Comparison of ENCODE assay signal across 13 cellular contexts in genomic region chr1:57124768-57125446, GRCh38.
DNase-seq lines count a peak whose midpoint lies in the region; ATAC-seq and TF ChIP-seq lines count a peak whose summit lies in the region.
"Had no signal": no experiment of that assay in that cellular context is flagged by ENCODE, and none has a peak within 500 bp of the region (broad histone marks: within the 10 kb centered on the region; RNA-seq: fewer than 3 reads in every experiment).

No MANE protein-coding gene starts in this region.

- H3K27ac ChIP-seq in endodermal cell (ENCODE audit: low read depth, low read length) = peak overlapping the region; percentile 49
- H3K27ac ChIP-seq: right atrium auricular region had no signal

- H3K4me3 Mint-ChIP-seq in endodermal cell = no peak overlapping the region
- H3K4me3 Mint-ChIP-seq in glutamatergic neuron (ENCODE audit: unreplicated experiment) = no peak overlapping the region
- H3K4me3 Mint-ChIP-seq: activated T-helper 1 cell treated with anti-CD3 and anti-CD28 coated beads, Interleukin-12 subunit alpha, Interleukin-12 subunit beta, Interleukin-2, Interleukin-4 antibody, amounts not matched to agents 30 ng/mL and 10 ng/mL and 1 ng/mL, durations not matched to agents 14 hours and 24 hours and 36 hours; CD4-positive, CD25-positive, alpha-beta regulatory T cell had no signal

- ATAC-seq in GM18499 (IDR thresholded peaks at IDR 0.05; ENCODE audit: insufficient read depth, unreplicated experiment) (peak; percentile 49), GM21515 (IDR thresholded peaks at IDR 0.05; ENCODE audit: unreplicated experiment) (no peak)

- H3K27me3 Mint-ChIP-seq in endodermal cell (ENCODE audit: insufficient read depth) (no peaks in the 10 kb centered on the region), glutamatergic neuron (ENCODE audit: unreplicated experiment) (no peaks in the 10 kb centered on the region)
- H3K27me3 Mint-ChIP-seq: CD4-positive, CD25-positive, alpha-beta regulatory T cell had no signal

- POLR2A ChIA-PET in GM10248 (lab: Yijun Ruan, JAX) = no interaction called here

- no peak overlapping the region for H3K9ac ChIP-seq in endodermal cell (ENCODE audit: extremely low read depth, low read length, poor library complexity, severe bottlenecking)

- WGBS in endodermal cell (ENCODE audit: insufficient coverage in 1 of 2, insufficient read length in 1 of 2), 2 experiments = 91 to 100% methylated on average over 2 to 5 of the region's 5 CpGs

- peaks cover 18% of the 10 kb centered on the region for H3K4me1 Mint-ChIP-seq in endodermal cell
- H3K4me1 Mint-ChIP-seq in glutamatergic neuron (ENCODE audit: low read depth, unreplicated experiment) = no peaks in the 10 kb centered on the region
- H3K4me1 Mint-ChIP-seq: CD4-positive, CD25-positive, alpha-beta regulatory T cell had no signal

- no peaks in the 10 kb centered on the region for H3K27me3 ChIP-seq in endodermal cell (ENCODE audit: control insufficient read depth, insufficient read depth, low read length, poor library complexity, severe bottlenecking)
- H3K27me3 ChIP-seq: right atrium auricular region had no signal

- no peaks in the 10 kb centered on the region for H3K9me3 ChIP-seq in endodermal cell (ENCODE audit: control insufficient read depth, low read length)
- H3K9me3 ChIP-seq: right atrium auricular region had no signal

- CTCF ChIA-PET in GM10248 (lab: Yijun Ruan, JAX) = interaction anchor here (0.7 kb wide), 1 partner anchor 13 kb away, joined by 3 read pairs; no protein-coding TSS in a partner anchor

- peaks cover 3% of the 10 kb centered on the region for H3K4me1 ChIP-seq in endodermal cell (ENCODE audit: control insufficient read depth, insufficient read depth, low read length)
- H3K4me1 ChIP-seq: right atrium auricular region had no signal

- no peaks in the 10 kb centered on the region for H3K9me3 Mint-ChIP-seq in endodermal cell
- no peaks in the 10 kb centered on the region for H3K9me3 Mint-ChIP-seq in glutamatergic neuron (ENCODE audit: unreplicated experiment)
- H3K9me3 Mint-ChIP-seq: activated T-helper 1 cell treated with anti-CD3 and anti-CD28 coated beads, Interleukin-12 subunit alpha, Interleukin-12 subunit beta, Interleukin-2, Interleukin-4 antibody, amounts not matched to agents 30 ng/mL and 10 ng/mL and 1 ng/mL, durations not matched to agents 14 hours and 24 hours and 36 hours had no signal

- H3K36me3 Mint-ChIP-seq in endodermal cell (ENCODE audit: low read depth) (no peaks in the 10 kb centered on the region), glutamatergic neuron (ENCODE audit: unreplicated experiment) (no peaks in the 10 kb centered on the region)
- H3K36me3 Mint-ChIP-seq: CD4-positive, CD25-positive, alpha-beta regulatory T cell had no signal

- H3K4me3 ChIP-seq in endodermal cell (ENCODE audit: low read length) = no peak overlapping the region
- H3K4me3 ChIP-seq: right atrium auricular region had no signal

- peak; percentile 66 for TF ChIP-seq CTCF in endodermal cell (conservative IDR thresholded peaks at IDR 0.05)
- TF ChIP-seq CTCF in GM10248 (IDR thresholded peaks at IDR 0.05; ENCODE audit: control extremely low read depth, extremely low read depth, low read depth, missing control alignments) = no peak
- no peak for TF ChIP-seq CTCF in glutamatergic neuron (IDR thresholded peaks at IDR 0.05; ENCODE audit: partially characterized antibody, unreplicated experiment)

- peaks cover 3% of the 10 kb centered on the region for H3K36me3 ChIP-seq in endodermal cell (ENCODE audit: control insufficient read depth, insufficient read depth, low read length)
- H3K36me3 ChIP-seq: right atrium auricular region had no signal

- H3K27ac Mint-ChIP-seq in endodermal cell (no peak overlapping the region), glutamatergic neuron (ENCODE audit: unreplicated experiment) (no peak overlapping the region)
- H3K27ac Mint-ChIP-seq: activated T-helper 1 cell treated with anti-CD3 and anti-CD28 coated beads, Interleukin-12 subunit alpha, Interleukin-12 subunit beta, Interleukin-2, Interleukin-4 antibody, amounts not matched to agents 30 ng/mL and 10 ng/mL and 1 ng/mL, durations not matched to agents 14 hours and 24 hours and 36 hours; CD4-positive, CD25-positive, alpha-beta regulatory T cell had no signal

- DNase-seq in AG08395 (ENCODE audit: low spot score) (peak; percentile 55), M059J (ENCODE audit: low read depth) (peak; percentile 17), endodermal cell (no peak), GM10248 (ENCODE audit: extremely low spot score) (no peak), mesenteric fat pad (ENCODE audit: low spot score) (no peak), glutamatergic neuron (no peak)
- DNase-seq: MV-4-11, NCI-H82 had no signal

Comparison
In these comparisons a context has a peak if more than half of its experiments do, and no peak if none do; other contexts are left out.
1. DNase-seq: peak in AG08395 (single experiment) and M059J (single experiment); none in endodermal cell (single experiment), GM10248 (single experiment), mesenteric fat pad (single experiment) and glutamatergic neuron (single experiment).